8 cellular contexts compared by ENCODE assay signal in genomic region chr16:77190190-77190477, GRCh38. TPM values are rescaled to one million over a fixed set of nuclear protein-coding genes. Genes with fewer than 3 reads are reported as not detected.
DNase-seq lines count a peak whose midpoint lies in the region; ATAC-seq, FAIRE-seq and TF ChIP-seq lines count a peak whose summit lies in the region.

No MANE protein-coding gene starts in this region.

- TF ChIP-seq CTCF in LNCaP clone FGC (IDR thresholded peaks at IDR 0.05; ENCODE audit: control insufficient read depth, extremely low read depth, insufficient read depth) (no peak), osteocyte (IDR thresholded peaks at IDR 0.05) (no peak), GM13977 (IDR thresholded peaks at IDR 0.05; ENCODE audit: extremely low read depth, insufficient read depth, missing control alignments) (no peak), D721Med (IDR thresholded peaks at IDR 0.05; ENCODE audit: insufficient read depth, missing control alignments) (no peak)

- DNase-seq in LNCaP clone FGC (ENCODE audit: low read depth) (no peak), osteocyte (ENCODE audit: extremely low spot score, unreplicated experiment) (no peak), AG08396 (ENCODE audit: low spot score) (no peak), SW 1271 (lab: John Stamatoyannopoulos, UW) (no peak), GM13977 (ENCODE audit: low spot score) (no peak), D721Med (ENCODE audit: insufficient read length, low spot score) (no peak)
- no peak for DNase-seq in effector memory CD4-positive, alpha-beta T cell

- no peak for FAIRE-seq in D721Med (lab: Jason Lieb, UNC)

- ATAC-seq in GM18505 (IDR thresholded peaks at IDR 0.05; ENCODE audit: unreplicated experiment) = peak; percentile 7

- H3K4me3 ChIP-seq in LNCaP clone FGC (ENCODE audit: low read depth, low read length) = peak overlapping the region; percentile 73
- H3K4me3 ChIP-seq in effector memory CD4-positive, alpha-beta T cell (ENCODE audit: insufficient read depth, low read depth, low read length, poor library complexity, severe bottlenecking) = peak overlapping the region; percentile 92

- no peaks in the 10 kb centered on the region for H3K9me3 ChIP-seq in effector memory CD4-positive, alpha-beta T cell (ENCODE audit: control insufficient read depth, low read length)

- no peaks in the 10 kb centered on the region for H3K27me3 ChIP-seq in effector memory CD4-positive, alpha-beta T cell (replicated peaks; ENCODE audit: control insufficient read depth, insufficient read depth, low read length, poor library complexity, severe bottlenecking)

- in situ Hi-C loops in GM13977 (cut with MboI; ENCODE audit: low pct_unique_long_range_greater_than_20kb, low sequenced_read_pairs, unreplicated experiment) = loop anchor here (25.0 kb wide), 1 partner anchor 1403 kb away; no protein-coding TSS in a partner anchor

- H3K36me3 ChIP-seq in effector memory CD4-positive, alpha-beta T cell (ENCODE audit: control insufficient read depth, insufficient read depth, low read length) = peaks cover 17% of the 10 kb centered on the region

- H3K4me1 Mint-ChIP-seq in osteocyte (ENCODE audit: unreplicated experiment) = peaks cover 19% of the 10 kb centered on the region

- H3K36me3 Mint-ChIP-seq in osteocyte (ENCODE audit: unreplicated experiment) = peaks cover 8% of the 10 kb centered on the region

- H3K4me3 Mint-ChIP-seq in osteocyte (ENCODE audit: unreplicated experiment) = peak overlapping the region; percentile 95

- no peaks in the 10 kb centered on the region for H3K9me3 Mint-ChIP-seq in osteocyte (ENCODE audit: unreplicated experiment)

- H3K27ac Mint-ChIP-seq in osteocyte (ENCODE audit: unreplicated experiment) = peak overlapping the region; percentile 88

- H3K27ac ChIP-seq in effector memory CD4-positive, alpha-beta T cell (ENCODE audit: insufficient read depth, low read length, poor library complexity, severe bottlenecking) = peak overlapping the region; percentile 92

- H3K27me3 Mint-ChIP-seq in osteocyte (ENCODE audit: unreplicated experiment) = peaks cover 28% of the 10 kb centered on the region

- TF ChIP-seq POLR2A in GM18505 (IDR thresholded peaks at IDR 0.05; ENCODE audit: borderline replicate concordance, extremely low read depth, insufficient read depth, insufficient read length) = no peak

- peaks cover 21% of the 10 kb centered on the region for H3K4me1 ChIP-seq in effector memory CD4-positive, alpha-beta T cell (ENCODE audit: control insufficient read depth, insufficient read depth, low read length, poor library complexity, severe bottlenecking)

RNA-seq across cellular contexts. Expression of gene MON1B, which starts 0.9 kb away (rescaled TPM):
- total RNA-seq in osteocyte = 35.2 and 41.8 TPM in 2 replicates

RNA-seq across cellular contexts. Expression of gene SYCE1L, which starts 9.1 kb away (rescaled TPM):
- total RNA-seq in osteocyte = 4.1 and 5.5 TPM in 2 replicates
